16 cellular contexts compared by ENCODE assay signal in genomic region chr16:9124444-9124843, GRCh38. TPM values are rescaled to one million over a fixed set of nuclear protein-coding genes. Genes with fewer than 3 reads are reported as not detected.
DNase-seq lines count a peak whose midpoint lies in the region; ATAC-seq, FAIRE-seq and TF ChIP-seq lines count a peak whose summit lies in the region.
"Had no signal": no experiment of that assay in that cellular context is flagged by ENCODE, and none has a peak within 500 bp of the region (broad histone marks: within the 10 kb centered on the region; RNA-seq: fewer than 3 reads in every experiment).

No MANE protein-coding gene starts in this region.

- H3K4me1 ChIP-seq in HCT116 (ENCODE audit: control insufficient read depth in 1 of 2, insufficient read depth in 2 of 2, low read length in 2 of 2) = peaks cover 43 to 70% of the 10 kb centered on the region in 2 experiments
- peaks cover 10 to 13% of the 10 kb centered on the region in 2 experiments for H3K4me1 ChIP-seq in K562 (replicated peaks in 1 of 2; ENCODE audit: control insufficient read depth in 2 of 2, insufficient read depth in 2 of 2, low read length in 2 of 2)
- H3K4me1 ChIP-seq in psoas muscle = peaks cover 31% of the 10 kb centered on the region
- H3K4me1 ChIP-seq: uterus had no signal

- H3K4me1 Mint-ChIP-seq in activated CD8-positive, alpha-beta memory T cell treated with anti-CD3 and anti-CD28 coated beads, Interleukin-2, amount 10 ng/mL, durations not matched to agents 7 days and 5 days = peaks cover 65% of the 10 kb centered on the region

- H3K27me3 ChIP-seq in HCT116 (ENCODE audit: insufficient read depth, low read length) (no peaks in the 10 kb centered on the region), K562 (ENCODE audit: control insufficient read depth in 2 of 2, insufficient read depth in 2 of 2, low read length in 2 of 2) (no peaks in the 10 kb centered on the region), psoas muscle (ENCODE audit: insufficient read depth in 3 of 3, low read length in 2 of 3) (no peaks in the 10 kb centered on the region)
- H3K27me3 ChIP-seq: ovary, uterus had no signal

- no peaks in the 10 kb centered on the region for H3K9me3 Mint-ChIP-seq in activated CD8-positive, alpha-beta memory T cell treated with anti-CD3 and anti-CD28 coated beads, Interleukin-2, amount 10 ng/mL, durations not matched to agents 7 days and 5 days (ENCODE audit: low read depth)
- H3K9me3 Mint-ChIP-seq: activated T-helper 2 cell treated with anti-CD3 and anti-CD28 coated beads, Interferon-gamma antibody, Interleukin-2, Interleukin-4, amounts not matched to agents 10 μg/mL and 5 μg/mL and 100 μg/mL, durations not matched to agents 14 hours and 24 hours and 36 hours; mesothelial cell of epicardium had no signal

- peaks cover 27% of the 10 kb centered on the region for H3K36me3 Mint-ChIP-seq in activated CD8-positive, alpha-beta memory T cell treated with anti-CD3 and anti-CD28 coated beads, Interleukin-2, amount 10 ng/mL, durations not matched to agents 7 days and 5 days

- TF ChIP-seq RAD21 in HCT116 (IDR thresholded peaks at IDR 0.05; ENCODE audit: low read depth) (no peak), K562 (CRISPR knock-in tag; conservative IDR thresholded peaks at IDR 0.05 in 1 of 2, IDR thresholded peaks at IDR 0.05 in 1 of 2) (no peak)

- FAIRE-seq in K562 (lab: Jason Lieb, UNC) = no peak
- FAIRE-seq: keratinocyte had no signal

- peaks cover 55% of the 10 kb centered on the region for H3K79me2 ChIP-seq in HCT116 (ENCODE audit: insufficient read depth, low read length)
- H3K79me2 ChIP-seq in K562 (ENCODE audit: control insufficient read depth, insufficient read depth, low read length) = peaks cover 16% of the 10 kb centered on the region

- no peak for TF ChIP-seq EP300 in K562 (IDR thresholded peaks at IDR 0.05; ENCODE audit: low read length)

- 0 out of 4 replicates have a peak overlapping the region, but pooled peaks of 1 of the 2 experiments have one; percentile 30 for H3K4me3 ChIP-seq in HCT116 (replicated peaks in 1 of 2; ENCODE audit: low read depth in 1 of 2, low read length in 2 of 2)
- H3K4me3 ChIP-seq in K562 = no peak overlapping the region
- no peak overlapping the region for H3K4me3 ChIP-seq in psoas muscle
- H3K4me3 ChIP-seq: coronary artery, ovary, uterus had no signal

- H4K20me1 ChIP-seq in HCT116 (ENCODE audit: insufficient read depth) (peaks cover 7% of the 10 kb centered on the region; the same call in 1 of the 2 replicates), K562 (replicated peaks; ENCODE audit: control insufficient read depth, insufficient read depth, low read length) (peaks cover 19% of the 10 kb centered on the region; the same call in 1 of the 2 replicates)

- no peak overlapping the region for H3K27ac Mint-ChIP-seq in activated CD8-positive, alpha-beta memory T cell treated with anti-CD3 and anti-CD28 coated beads, Interleukin-2, amount 10 ng/mL, durations not matched to agents 7 days and 5 days
- H3K27ac Mint-ChIP-seq: mesothelial cell of epicardium had no signal

- H3K4me2 ChIP-seq in HCT116 (ENCODE audit: low read length) (peak overlapping the region; percentile 78), K562 (ENCODE audit: insufficient read depth, low read length) (no peak overlapping the region)

- POLR2A ChIA-PET in HCT116 (lab: Charles Lee) = interaction anchor here (0.5 to 1.6 kb wide), 3 partner anchors 33 to 132 kb away, joined by 3 to 6 read pairs (median 4); partner anchors contain the start of gene HAPSTR1
- POLR2A ChIA-PET in K562 (lab: Yijun Ruan, JAX) = interaction anchor here (1.0 to 2.2 kb wide), 4 partner anchors 10 to 22 kb away, joined by 3 to 7 read pairs (median 5); no protein-coding TSS in a partner anchor

- no peaks in the 10 kb centered on the region for H3K9me1 ChIP-seq in K562 (ENCODE audit: control insufficient read depth, insufficient read depth, low read length)

- intact Hi-C loops in HCT116 (cut with micrococcal nuclease) (no loop called here), K562 (cut with micrococcal nuclease) (no loop called here), psoas muscle (cut with DNase I) (loop anchor here in 1 of 2 donors (10.0 kb wide), 1 partner anchor 160 kb away; the partner anchor contains the start of gene USP7)

- H3K27ac ChIP-seq in HCT116 (ENCODE audit: low read depth, low read length) = peak overlapping the region; percentile 58
- no peak overlapping the region for H3K27ac ChIP-seq in K562 (ENCODE audit: extremely low read depth, low read depth, low read length)
- peak overlapping the region; percentile 61 for H3K27ac ChIP-seq in psoas muscle
- H3K27ac ChIP-seq: ovary, uterus had no signal

- no peak for TF ChIP-seq POLR2A in HCT116 (IDR thresholded peaks at IDR 0.05; ENCODE audit: borderline replicate concordance, extremely low read depth, insufficient read depth, insufficient read length)
- no peak for TF ChIP-seq POLR2A in K562 (conservative IDR thresholded peaks at IDR 0.05)

- BruUV-seq in HCT116 (replicated peaks; lab: Mats Ljungman, UMichigan) (TSS peak; percentile 13), K562 (replicated peaks; lab: Mats Ljungman, UMichigan) (TSS peak; percentile 16)

- no peak overlapping the region for H3K4me3 Mint-ChIP-seq in activated CD8-positive, alpha-beta memory T cell treated with anti-CD3 and anti-CD28 coated beads, Interleukin-2, amount 10 ng/mL, durations not matched to agents 7 days and 5 days
- H3K4me3 Mint-ChIP-seq: mesothelial cell of epicardium had no signal

- peak; percentile 30 for DNase-seq in activated CD8-positive, alpha-beta memory T cell treated with anti-CD3 and anti-CD28 coated beads, Interleukin-2, amount 10 ng/mL, durations not matched to agents 7 days and 5 days
- no peak for DNase-seq in activated CD8-positive, alpha-beta memory T cell treated with anti-CD3 and anti-CD28 coated beads, Interleukin-2, amount 50 U/mL, for 4 hours
- DNase-seq in HCT116 (ENCODE audit: low read depth, low spot score) (no peak), K562 (ENCODE audit: extremely low read depth in 1 of 4, low spot score in 3 of 4) (no peak), psoas muscle (no peak), 8988T (no peak), SIG-M5 (lab: John Stamatoyannopoulos, UW) (no peak)
- DNase-seq: DMS 273 treated with DMSO at 0.1 percent for 48 hours, NCI-H1105, ovary, uterus had no signal

- H3K9me3 ChIP-seq in HCT116 (ENCODE audit: control insufficient read depth in 1 of 2, insufficient read depth in 1 of 2, low read depth in 1 of 2, low read length in 2 of 2) = no peaks in the 10 kb centered on the region
- no peaks in the 10 kb centered on the region for H3K9me3 ChIP-seq in K562 (replicated peaks; ENCODE audit: control insufficient read depth, insufficient read depth, low read depth, low read length)
- H3K9me3 ChIP-seq in psoas muscle = no peaks in the 10 kb centered on the region
- H3K9me3 ChIP-seq: ovary, uterus had no signal

- peaks cover 2 to 7% of the 10 kb centered on the region in 2 experiments; a peak in 1 of 4 replicates for H3K36me3 ChIP-seq in HCT116 (ENCODE audit: control insufficient read depth in 1 of 2, insufficient read depth in 2 of 2, low read length in 2 of 2)
- peaks cover 53% of the 10 kb centered on the region; the same call in 2 of the 3 replicates for H3K36me3 ChIP-seq in K562 (ENCODE audit: control insufficient read depth, insufficient read depth, low read length)
- H3K36me3 ChIP-seq in psoas muscle (ENCODE audit: insufficient read depth in 1 of 2, low read depth in 1 of 2) = peaks cover 0 to 24% of the 10 kb centered on the region in 2 donors
- H3K36me3 ChIP-seq: ovary, uterus had no signal

- no peak for ATAC-seq in activated CD8-positive, alpha-beta memory T cell treated with anti-CD3 and anti-CD28 coated beads, Interleukin-2, amount 10 ng/mL, durations not matched to agents 7 days and 5 days
- ATAC-seq in HCT116 = no peak
- ATAC-seq in K562 = no peak
- ATAC-seq in psoas muscle = no peak
- ATAC-seq in GM19463 (IDR thresholded peaks at IDR 0.05; ENCODE audit: unreplicated experiment) = no peak

- H3K9me2 ChIP-seq in HCT116 (ENCODE audit: insufficient read depth) = no peaks in the 10 kb centered on the region

- TF ChIP-seq CTCF in HCT116 (IDR thresholded peaks at IDR 0.05 in 2 of 3, conservative IDR thresholded peaks at IDR 0.05 in 1 of 3; ENCODE audit: borderline replicate concordance in 1 of 3, insufficient read depth in 1 of 3, low read depth in 2 of 3, low read length in 2 of 3) = no peak
- TF ChIP-seq CTCF in K562 (IDR thresholded peaks at IDR 0.05 in 2 of 3, conservative IDR thresholded peaks at IDR 0.05 in 1 of 3; ENCODE audit: insufficient read depth in 2 of 3, low read depth in 1 of 3, low read length in 3 of 3) = no peak
- no peak for TF ChIP-seq CTCF in psoas muscle (IDR thresholded peaks at IDR 0.05)

- 90% methylated on average over 7 of the region's 7 CpGs for WGBS in K562 (ENCODE audit: insufficient coverage, low coverage, missing lambda C conversion rate)
- 87 to 92% (median 89%) methylated on average over 7 of the region's 7 CpGs for WGBS in psoas muscle, 3 donors

- in situ Hi-C loops in K562 (cut with MboI) = no loop called here

- peak overlapping the region; percentile 43; the same call in 1 of the 2 replicates for H3K9ac ChIP-seq in HCT116 (ENCODE audit: low read length)
- no peak overlapping the region for H3K9ac ChIP-seq in K562 (ENCODE audit: insufficient read depth in 1 of 2, low read depth in 2 of 2, low read length in 2 of 2)

- H2AFZ ChIP-seq in HCT116 (ENCODE audit: low read depth, low read length, poor library complexity, severe bottlenecking) (no peak overlapping the region), K562 (ENCODE audit: low read depth, low read length) (no peak overlapping the region)

- CTCF ChIA-PET in activated CD8-positive, alpha-beta memory T cell treated with anti-CD3 and anti-CD28 coated beads, Interleukin-2, amount 10 ng/mL, durations not matched to agents 7 days and 5 days (lab: Charles Lee) = interaction anchor here (1.3 kb wide), 1 partner anchor 10 kb away, joined by 6 read pairs; no protein-coding TSS in a partner anchor
- CTCF ChIA-PET in HCT116 (lab: Charles Lee) (interaction anchor here (1.0 kb wide), 1 partner anchor 15 kb away, joined by 3 read pairs; no protein-coding TSS in a partner anchor), K562 (lab: Yijun Ruan, JAX; ENCODE audit: low intra/inter-chr PET ratio) (no interaction called here)

- no peaks in the 10 kb centered on the region for H3K27me3 Mint-ChIP-seq in activated CD8-positive, alpha-beta memory T cell treated with anti-CD3 and anti-CD28 coated beads, Interleukin-2, amount 10 ng/mL, durations not matched to agents 7 days and 5 days

- RAD21 ChIA-PET in HCT116 (lab: Charles Lee; ENCODE audit: low non-redundant PET in 1 of 2, low total read pairs in 2 of 2, uncharacterized antibody in 2 of 2, unreplicated experiment in 2 of 2) = no interaction called here

RNA-seq across cellular contexts. Expression of gene HAPSTR1, which starts 33.0 kb away (rescaled TPM):
- 10 to 100 TPM; 52.3 to 63.8 TPM for total RNA-seq in activated CD8-positive, alpha-beta memory T cell treated with anti-CD3 and anti-CD28 coated beads, Interleukin-2, amount 10 ng/mL, durations not matched to agents 7 days and 5 days
- total RNA-seq in HCT116 (2021; ENCODE audit: unreplicated experiment) = 54.9 TPM
- polyA plus RNA-seq in HCT116 (2012) = 17.2 and 22.8 TPM in 2 replicates
- total RNA-seq in K562 (2011; cell fraction: chromatin; rRNA removed; ENCODE audit: low replicate concordance) = 41.9 and 121 TPM in 2 replicates
- total RNA-seq in K562 (2011; cell fraction: nucleolus; rRNA removed) = 24.8 and 28.7 TPM in 2 replicates
- total RNA-seq in K562 (2011; cell fraction: nucleoplasm; rRNA removed) = 80.9 and 151 TPM in 2 replicates
- total RNA-seq in K562 (2014; rRNA removed) = 40.9 and 43.4 TPM in 2 replicates
- 56.1 and 69.9 TPM in 2 replicates for total RNA-seq in K562 (2014; rRNA removed; fragmentation: Illumina TruSeq; extraction: Trizol)
- total RNA-seq in K562 (2015; rRNA removed; fragmentation: Illumina TruSeq; extraction: Trizol) = 38.3 and 40.2 TPM in 2 replicates
- 53.8 and 67.9 TPM in 2 replicates for total RNA-seq in K562 (2021)
- 28.2 and 36.5 TPM in 2 replicates for polyA plus RNA-seq in K562 (2011; rRNA removed)
- polyA plus RNA-seq in K562 (2011; cell fraction: cytosol; rRNA removed) = 9.7 and 16.7 TPM in 2 replicates
- 23.1 and 24.2 TPM in 2 replicates for polyA plus RNA-seq in K562 (2011; cell fraction: nucleus; rRNA removed)
- 17.2 and 18.7 TPM in 2 replicates for polyA plus RNA-seq in K562 (2012)
- polyA plus RNA-seq in K562 (2014; fragmentation: Illumina TruSeq; extraction: Trizol) = 27.7 and 30.7 TPM in 2 replicates
- 10 to 100 TPM; 10.8 to 17.4 TPM for polyA plus RNA-seq in K562 (2014; fragmentation: Nextera tagmentation; extraction: Ambion mirVana)
- polyA plus RNA-seq in K562 (2014; rRNA removed) = 25.3 and 30.4 TPM in 2 replicates
- polyA minus RNA-seq in K562 (2011; rRNA and poly(A)+ RNA removed) = 73.0 and 82.3 TPM in 2 replicates
- 24.2 and 35.8 TPM in 2 replicates for polyA minus RNA-seq in K562 (2011; cell fraction: cytosol; rRNA and poly(A)+ RNA removed)
- polyA minus RNA-seq in K562 (2011; cell fraction: nucleus; rRNA and poly(A)+ RNA removed) = 17.8 and 27.5 TPM in 2 replicates
- total RNA-seq in psoas muscle = 10 to 100 TPM; 54.5 to 80.0 (median 73.5) TPM
- polyA plus RNA-seq in psoas muscle = 10 to 100 TPM; 15.1 to 44.5 (median 18.2) TPM
